In genomic region chr1:209595599-209595998, GRCh38 we compare ENCODE assay signal across 17 cellular contexts. TPM values are rescaled to one million over a fixed set of nuclear protein-coding genes. Genes with fewer than 3 reads are reported as not detected.
DNase-seq lines count a peak whose midpoint lies in the region; ATAC-seq, FAIRE-seq and TF ChIP-seq lines count a peak whose summit lies in the region.
"Had no signal": no experiment of that assay in that cellular context is flagged by ENCODE, and none has a peak within 500 bp of the region (broad histone marks: within the 10 kb centered on the region; RNA-seq: fewer than 3 reads in every experiment).

No MANE protein-coding gene starts in this region.

- intact Hi-C loops in HCT116 (cut with micrococcal nuclease), result no loop called here
- intact Hi-C loops in K562 (cut with micrococcal nuclease), result no loop called here

- H3K27me3 ChIP-seq in HCT116 (ENCODE audit: insufficient read depth, low read length) (no peaks in the 10 kb centered on the region), K562 (ENCODE audit: control insufficient read depth in 2 of 2, insufficient read depth in 2 of 2, low read length in 2 of 2) (peaks cover 0 to 26% of the 10 kb centered on the region in 2 experiments; a peak in 2 of 5 replicates)
- H3K27me3 ChIP-seq: BE2C had no signal

- 0% methylated on average over 2 of the region's 2 CpGs for WGBS in K562 (ENCODE audit: insufficient coverage, low coverage, missing lambda C conversion rate)

- H3K9me2 ChIP-seq in HCT116 (ENCODE audit: insufficient read depth), result no peaks in the 10 kb centered on the region

- H2AFZ ChIP-seq in HCT116 (ENCODE audit: low read depth, low read length, poor library complexity, severe bottlenecking) (no peak overlapping the region), K562 (ENCODE audit: low read depth, low read length) (no peak overlapping the region)

- no peak overlapping the region for H3K4me3 ChIP-seq in HCT116 (replicated peaks in 1 of 2; ENCODE audit: low read depth in 1 of 2, low read length in 2 of 2)
- H3K4me3 ChIP-seq in K562, result no peak overlapping the region

- no peak for DNase-seq in activated CD8-positive, alpha-beta memory T cell treated with anti-CD3 and anti-CD28 coated beads, Interleukin-2, amount 10 ng/mL, durations not matched to agents 7 days and 5 days
- DNase-seq in activated CD8-positive, alpha-beta memory T cell treated with anti-CD3 and anti-CD28 coated beads, Interleukin-2, amount 50 U/mL, for 4 hours, result no peak
- no peak for DNase-seq in HCT116 (ENCODE audit: low read depth, low spot score)
- DNase-seq in K562 (ENCODE audit: extremely low read depth in 1 of 4, low spot score in 3 of 4), result no peak
- no peak for DNase-seq in chondrocyte (ENCODE audit: low spot score)
- DNase-seq: BE2C; CD4-positive, alpha-beta memory T cell; DND-41; GDM1; HCEC 1CT; KBM-7 had no signal

- no peaks in the 10 kb centered on the region for H3K79me2 ChIP-seq in HCT116 (ENCODE audit: insufficient read depth, low read length)
- no peaks in the 10 kb centered on the region for H3K79me2 ChIP-seq in K562 (ENCODE audit: control insufficient read depth, insufficient read depth, low read length)

- TF ChIP-seq EP300 in K562 (IDR thresholded peaks at IDR 0.05; ENCODE audit: low read length), result no peak

- H3K9me1 ChIP-seq in K562 (ENCODE audit: control insufficient read depth, insufficient read depth, low read length), result no peaks in the 10 kb centered on the region

- peaks cover 76% of the 10 kb centered on the region for H3K27me3 Mint-ChIP-seq in activated CD8-positive, alpha-beta memory T cell treated with anti-CD3 and anti-CD28 coated beads, Interleukin-2, amount 10 ng/mL, durations not matched to agents 7 days and 5 days
- peaks cover 60% of the 10 kb centered on the region for H3K27me3 Mint-ChIP-seq in chondrocyte (ENCODE audit: low read depth)

- H3K9ac ChIP-seq in HCT116 (ENCODE audit: low read length) (no peak overlapping the region), K562 (ENCODE audit: insufficient read depth in 1 of 2, low read depth in 2 of 2, low read length in 2 of 2) (no peak overlapping the region)

- CTCF ChIA-PET in activated CD8-positive, alpha-beta memory T cell treated with anti-CD3 and anti-CD28 coated beads, Interleukin-2, amount 10 ng/mL, durations not matched to agents 7 days and 5 days (lab: Charles Lee), result interaction anchor here (0.7 to 1.9 kb wide), 3 partner anchors 19 to 228 kb away, joined by 3 to 6 read pairs (median 3); no protein-coding TSS in a partner anchor
- CTCF ChIA-PET in HCT116 (lab: Charles Lee), result no interaction called here
- CTCF ChIA-PET in K562 (lab: Yijun Ruan, JAX; ENCODE audit: low intra/inter-chr PET ratio), result interaction anchor here (0.6 kb wide), 1 partner anchor 30 kb away, joined by 3 read pairs; no protein-coding TSS in a partner anchor

- BruUV-seq in HCT116 (replicated peaks; lab: Mats Ljungman, UMichigan), result no TSS peak
- BruUV-seq in K562 (replicated peaks; lab: Mats Ljungman, UMichigan), result no TSS peak

- H3K4me1 ChIP-seq in HCT116 (ENCODE audit: control insufficient read depth in 1 of 2, insufficient read depth in 2 of 2, low read length in 2 of 2) (no peaks in the 10 kb centered on the region), K562 (replicated peaks in 1 of 2; ENCODE audit: control insufficient read depth in 2 of 2, insufficient read depth in 2 of 2, low read length in 2 of 2) (no peaks in the 10 kb centered on the region)
- H3K4me1 ChIP-seq: BE2C had no signal

- H3K9me3 Mint-ChIP-seq in activated CD8-positive, alpha-beta memory T cell treated with anti-CD3 and anti-CD28 coated beads, Interleukin-2, amount 10 ng/mL, durations not matched to agents 7 days and 5 days (ENCODE audit: low read depth), result no peaks in the 10 kb centered on the region
- no peaks in the 10 kb centered on the region for H3K9me3 Mint-ChIP-seq in chondrocyte (ENCODE audit: low read depth)

- H3K4me2 ChIP-seq in HCT116 (ENCODE audit: low read length) (no peak overlapping the region), K562 (ENCODE audit: insufficient read depth, low read length) (no peak overlapping the region)

- POLR2A ChIA-PET in HCT116 (lab: Charles Lee), result no interaction called here
- POLR2A ChIA-PET in K562 (lab: Yijun Ruan, JAX), result interaction anchor here (0.6 kb wide), 1 partner anchor 57 kb away, joined by 3 read pairs; no protein-coding TSS in a partner anchor

- ATAC-seq in activated CD8-positive, alpha-beta memory T cell treated with anti-CD3 and anti-CD28 coated beads, Interleukin-2, amount 10 ng/mL, durations not matched to agents 7 days and 5 days, result peak; percentile 36
- ATAC-seq in HCT116 (peak; percentile 50; the same call in 1 of the 2 replicates), K562 (peak; percentile 44; the same call in 1 of the 3 replicates), HG02852 (IDR thresholded peaks at IDR 0.05; ENCODE audit: unreplicated experiment) (no peak), GM21825 (IDR thresholded peaks at IDR 0.05; ENCODE audit: unreplicated experiment) (no peak)

- H3K27ac Mint-ChIP-seq in activated CD8-positive, alpha-beta memory T cell treated with anti-CD3 and anti-CD28 coated beads, Interleukin-2, amount 10 ng/mL, durations not matched to agents 7 days and 5 days, result no peak overlapping the region
- no peak overlapping the region for H3K27ac Mint-ChIP-seq in chondrocyte (ENCODE audit: unreplicated experiment)

- H3K36me3 ChIP-seq in HCT116 (ENCODE audit: control insufficient read depth in 1 of 2, insufficient read depth in 2 of 2, low read length in 2 of 2) (no peaks in the 10 kb centered on the region), K562 (ENCODE audit: control insufficient read depth, insufficient read depth, low read length) (no peaks in the 10 kb centered on the region)
- H3K36me3 ChIP-seq: BE2C had no signal

- in situ Hi-C loops in K562 (cut with MboI), result loop anchor here (25.0 kb wide), 1 partner anchor 392 kb away; no protein-coding TSS in a partner anchor

- no peak overlapping the region for H3K4me3 Mint-ChIP-seq in activated CD8-positive, alpha-beta memory T cell treated with anti-CD3 and anti-CD28 coated beads, Interleukin-2, amount 10 ng/mL, durations not matched to agents 7 days and 5 days
- H3K4me3 Mint-ChIP-seq in chondrocyte (ENCODE audit: unreplicated experiment), result no peak overlapping the region
- H3K4me3 Mint-ChIP-seq: CD4-positive, alpha-beta memory T cell had no signal

- H3K36me3 Mint-ChIP-seq in activated CD8-positive, alpha-beta memory T cell treated with anti-CD3 and anti-CD28 coated beads, Interleukin-2, amount 10 ng/mL, durations not matched to agents 7 days and 5 days, result no peaks in the 10 kb centered on the region
- H3K36me3 Mint-ChIP-seq in chondrocyte (ENCODE audit: low read depth), result no peaks in the 10 kb centered on the region
- H3K36me3 Mint-ChIP-seq: CD4-positive, alpha-beta memory T cell had no signal

- FAIRE-seq in K562 (lab: Jason Lieb, UNC), result no peak
- FAIRE-seq: GM19239 had no signal

- H3K27ac ChIP-seq in HCT116 (ENCODE audit: low read depth, low read length) (no peak overlapping the region), K562 (ENCODE audit: extremely low read depth, low read depth, low read length) (no peak overlapping the region)
- H3K27ac ChIP-seq: C4-2B had no signal

- no peak for TF ChIP-seq CTCF in HCT116 (IDR thresholded peaks at IDR 0.05 in 2 of 3, conservative IDR thresholded peaks at IDR 0.05 in 1 of 3; ENCODE audit: borderline replicate concordance in 1 of 3, insufficient read depth in 1 of 3, low read depth in 2 of 3, low read length in 2 of 3)
- TF ChIP-seq CTCF in K562 (IDR thresholded peaks at IDR 0.05 in 2 of 3, conservative IDR thresholded peaks at IDR 0.05 in 1 of 3; ENCODE audit: insufficient read depth in 2 of 3, low read depth in 1 of 3, low read length in 3 of 3), result no peak
- TF ChIP-seq CTCF in chondrocyte (IDR thresholded peaks at IDR 0.05), result no peak

- no peaks in the 10 kb centered on the region for H3K4me1 Mint-ChIP-seq in activated CD8-positive, alpha-beta memory T cell treated with anti-CD3 and anti-CD28 coated beads, Interleukin-2, amount 10 ng/mL, durations not matched to agents 7 days and 5 days
- H3K4me1 Mint-ChIP-seq in chondrocyte (ENCODE audit: low read depth), result no peaks in the 10 kb centered on the region
- H3K4me1 Mint-ChIP-seq: CD4-positive, alpha-beta memory T cell had no signal

- no peaks in the 10 kb centered on the region for H3K9me3 ChIP-seq in HCT116 (ENCODE audit: control insufficient read depth in 1 of 2, insufficient read depth in 1 of 2, low read depth in 1 of 2, low read length in 2 of 2)
- H3K9me3 ChIP-seq in K562 (replicated peaks; ENCODE audit: control insufficient read depth, insufficient read depth, low read depth, low read length), result no peaks in the 10 kb centered on the region
- H3K9me3 ChIP-seq: BE2C had no signal

- TF ChIP-seq POLR2A in HCT116 (IDR thresholded peaks at IDR 0.05; ENCODE audit: borderline replicate concordance, extremely low read depth, insufficient read depth, insufficient read length) (no peak), K562 (conservative IDR thresholded peaks at IDR 0.05) (no peak)

- no peak for TF ChIP-seq RAD21 in HCT116 (IDR thresholded peaks at IDR 0.05; ENCODE audit: low read depth)
- TF ChIP-seq RAD21 in K562 (CRISPR knock-in tag; conservative IDR thresholded peaks at IDR 0.05 in 1 of 2, IDR thresholded peaks at IDR 0.05 in 1 of 2), result no peak

- H4K20me1 ChIP-seq in HCT116 (ENCODE audit: insufficient read depth) (no peaks in the 10 kb centered on the region), K562 (replicated peaks; ENCODE audit: control insufficient read depth, insufficient read depth, low read length) (no peaks in the 10 kb centered on the region)

- RAD21 ChIA-PET in HCT116 (lab: Charles Lee; ENCODE audit: low non-redundant PET in 1 of 2, low total read pairs in 2 of 2, uncharacterized antibody in 2 of 2, unreplicated experiment in 2 of 2), result no interaction called here

RNA-seq across cellular contexts. Expression of gene CAMK1G, which starts 12.1 kb away (rescaled TPM):
- total RNA-seq in activated CD8-positive, alpha-beta memory T cell treated with anti-CD3 and anti-CD28 coated beads, Interleukin-2, amount 10 ng/mL, durations not matched to agents 7 days and 5 days, result not detected
- total RNA-seq in HCT116 (2021; ENCODE audit: unreplicated experiment) (not detected), K562 (2014; rRNA removed) (not detected in 2 replicates), K562 (2014; rRNA removed; fragmentation: Illumina TruSeq; extraction: Trizol) (not detected in 2 replicates), K562 (2015; rRNA removed; fragmentation: Illumina TruSeq; extraction: Trizol) (not detected in 2 replicates), K562 (2021) (not detected in 2 replicates), chondrocyte (not detected in 3 replicates)
- 0.03 and 0.16 TPM in 2 replicates for polyA plus RNA-seq in HCT116 (2012)
- not detected in 2 replicates for total RNA-seq in K562 (2011; cell fraction: chromatin; rRNA removed; ENCODE audit: low replicate concordance)
- total RNA-seq in K562 (2011; cell fraction: nucleolus; rRNA removed), result not detected in 2 replicates
- not detected in 2 replicates for total RNA-seq in K562 (2011; cell fraction: nucleoplasm; rRNA removed)
- polyA plus RNA-seq in K562 (2011; rRNA removed) (not detected in 2 replicates), K562 (2014; fragmentation: Illumina TruSeq; extraction: Trizol) (not detected in 2 replicates), K562 (2014; fragmentation: Nextera tagmentation; extraction: Ambion mirVana) (not detected), K562 (2014; rRNA removed) (not detected in 2 replicates)
- polyA plus RNA-seq in K562 (2011; cell fraction: cytosol; rRNA removed), result not detected in 2 replicates
- polyA plus RNA-seq in K562 (2011; cell fraction: nucleus; rRNA removed), result not detected in 2 replicates
- not detected in 2 replicates for polyA plus RNA-seq in K562 (2012)
- polyA minus RNA-seq in K562 (2011; rRNA and poly(A)+ RNA removed), result not detected in 2 replicates
- not detected in 2 replicates for polyA minus RNA-seq in K562 (2011; cell fraction: cytosol; rRNA and poly(A)+ RNA removed)
- polyA minus RNA-seq in K562 (2011; cell fraction: nucleus; rRNA and poly(A)+ RNA removed), result not detected in 2 replicates
- total RNA-seq: A172; CD4-positive, alpha-beta memory T cell; H4 had no signal
- polyA plus RNA-seq: CD4-positive, alpha-beta memory T cell had no signal

RNA-seq across cellular contexts. Expression of gene LAMB3, which starts 56.6 kb away (rescaled TPM):
- 1 to 10 TPM; 1.3 to 2.5 TPM for total RNA-seq in activated CD8-positive, alpha-beta memory T cell treated with anti-CD3 and anti-CD28 coated beads, Interleukin-2, amount 10 ng/mL, durations not matched to agents 7 days and 5 days
- total RNA-seq in HCT116 (2021; ENCODE audit: unreplicated experiment), result 70.2 TPM
- polyA plus RNA-seq in HCT116 (2012), result 98.9 and 197 TPM in 2 replicates
- total RNA-seq in K562 (2011; cell fraction: chromatin; rRNA removed; ENCODE audit: low replicate concordance), result 1.1 and 1.9 TPM in 2 replicates
- total RNA-seq in K562 (2011; cell fraction: nucleolus; rRNA removed), result 1.8 and 2.0 TPM in 2 replicates
- total RNA-seq in K562 (2011; cell fraction: nucleoplasm; rRNA removed), result 1.2 TPM in 2 replicates
- total RNA-seq in K562 (2014; rRNA removed), result 0.91 and 1.0 TPM in 2 replicates
- 0.61 and 1.3 TPM in 2 replicates for total RNA-seq in K562 (2014; rRNA removed; fragmentation: Illumina TruSeq; extraction: Trizol)
- 0.91 and 0.94 TPM in 2 replicates for total RNA-seq in K562 (2015; rRNA removed; fragmentation: Illumina TruSeq; extraction: Trizol)
- total RNA-seq in K562 (2021), result 1.3 and 1.9 TPM in 2 replicates
- polyA plus RNA-seq in K562 (2011; rRNA removed), result 0.42 and 0.72 TPM in 2 replicates
- 0.86 and 1.2 TPM in 2 replicates for polyA plus RNA-seq in K562 (2011; cell fraction: cytosol; rRNA removed)
- polyA plus RNA-seq in K562 (2011; cell fraction: nucleus; rRNA removed), result 0.73 and 1.2 TPM in 2 replicates
- 2.0 and 6.6 TPM in 2 replicates for polyA plus RNA-seq in K562 (2012)
- polyA plus RNA-seq in K562 (2014; fragmentation: Illumina TruSeq; extraction: Trizol), result 0.67 and 0.97 TPM in 2 replicates
- under 1 TPM; 0.08 to 0.21 TPM for polyA plus RNA-seq in K562 (2014; fragmentation: Nextera tagmentation; extraction: Ambion mirVana)
- polyA plus RNA-seq in K562 (2014; rRNA removed), result 1.0 and 3.1 TPM in 2 replicates
- 0.18 and 0.87 TPM in 2 replicates for polyA minus RNA-seq in K562 (2011; rRNA and poly(A)+ RNA removed)
- 1.0 and 5.0 TPM in 2 replicates for polyA minus RNA-seq in K562 (2011; cell fraction: cytosol; rRNA and poly(A)+ RNA removed)
- 0.81 and 1.4 TPM in 2 replicates for polyA minus RNA-seq in K562 (2011; cell fraction: nucleus; rRNA and poly(A)+ RNA removed)
- 5.5 to 6.5 TPM (median 6.3 TPM) in 3 replicates for total RNA-seq in chondrocyte

Comparison
In these comparisons a context has a peak if more than half of its experiments do, and no peak if none do; other contexts are left out.
1. ATAC-seq: peak in activated CD8-positive, alpha-beta memory T cell treated with anti-CD3 and anti-CD28 coated beads, Interleukin-2, amount 10 ng/mL, durations not matched to agents 7 days and 5 days (single experiment), HCT116 (single experiment) and K562 (single experiment); none in HG02852 (single experiment) and GM21825 (single experiment).